ENCODE assay signal across 9 cellular contexts in the genomic region with DNA sequence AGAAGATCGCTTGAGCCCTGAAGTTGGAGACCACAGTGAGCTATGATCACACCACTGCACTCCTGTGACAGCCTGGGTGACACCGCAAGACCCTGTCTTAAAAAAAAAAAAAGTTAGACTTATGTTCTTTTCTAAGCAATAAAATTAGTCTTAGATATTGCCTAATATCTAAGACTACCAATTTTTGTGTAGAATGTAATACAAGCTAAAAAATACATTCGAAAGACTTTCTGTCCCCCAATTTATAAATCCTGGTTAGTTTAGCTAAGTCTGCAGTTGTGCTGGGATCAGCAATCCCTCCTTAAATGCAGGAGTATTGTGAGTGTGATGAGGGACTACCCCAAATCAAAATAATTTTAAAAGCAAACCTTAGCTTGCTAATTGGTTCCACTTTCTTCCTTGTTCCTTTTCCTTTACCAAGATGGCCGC. TPM values are rescaled to one million over a fixed set of nuclear protein-coding genes. Genes with fewer than 3 reads are reported as not detected.
DNase-seq lines count a peak whose midpoint lies in the region; ATAC-seq, FAIRE-seq and TF ChIP-seq lines count a peak whose summit lies in the region.
"Had no signal": no experiment of that assay in that cellular context is flagged by ENCODE, and none has a peak within 500 bp of the region (broad histone marks: within the 10 kb centered on the region; RNA-seq: fewer than 3 reads in every experiment).

No MANE protein-coding gene starts in this region.

- DNase-seq in AG04450 (ENCODE audit: low read depth, low spot score) (no peak), choroid plexus epithelial cell (ENCODE audit: low read depth) (no peak), NCI-H1105 treated with DMSO at 0.1 percent for 48 hours (lab: John Stamatoyannopoulos, UW) (no peak), HTR-8/SVneo (ENCODE audit: insufficient read length, low spot score) (no peak)
- no peak for DNase-seq in naive thymus-derived CD8-positive, alpha-beta T cell

- peaks cover 0 to 4% (median 0%) of the 10 kb centered on the region in 9 donors for H3K9me3 Mint-ChIP-seq in naive thymus-derived CD8-positive, alpha-beta T cell

- CTCF ChIA-PET in AG04450 (lab: Charles Lee) = interaction anchor here (0.6 to 3.3 kb wide), 7 partner anchors 118 to 507 kb away, joined by 3 to 20 read pairs (median 5); partner anchors contain the start of gene BOLA3

- no peak for TF ChIP-seq CTCF in AG04450 (IDR thresholded peaks at IDR 0.05; ENCODE audit: low read depth, low read length)
- no peak for TF ChIP-seq CTCF in choroid plexus epithelial cell (conservative IDR thresholded peaks at IDR 0.05; ENCODE audit: low read depth, low read length)

- H3K27ac Mint-ChIP-seq in naive thymus-derived CD8-positive, alpha-beta T cell = peak overlapping the region; percentile 93 to 99 (median 97)

- peak overlapping the region; percentile 90 to 99 (median 96) for H3K4me3 Mint-ChIP-seq in naive thymus-derived CD8-positive, alpha-beta T cell

- FAIRE-seq in HTR-8/SVneo (lab: Jason Lieb, UNC) = no peak

- H3K4me3 ChIP-seq in AG04450 (ENCODE audit: low read depth, low read length) (peak overlapping the region; percentile 77), choroid plexus epithelial cell (ENCODE audit: low read depth, low read length) (peak overlapping the region; percentile 94)

- H3K9me3 ChIP-seq in AG04450 (ENCODE audit: control insufficient read depth, insufficient read depth, low read length) (no peaks in the 10 kb centered on the region), KOPT-K1 (ENCODE audit: insufficient read depth, low read length, poor library complexity, severe bottlenecking) (no peaks in the 10 kb centered on the region)

- H3K36me3 ChIP-seq in KOPT-K1 (ENCODE audit: insufficient read depth, low read length) = peaks cover 26% of the 10 kb centered on the region

- H3K36me3 Mint-ChIP-seq in naive thymus-derived CD8-positive, alpha-beta T cell = peaks cover 5 to 25% (median 15%) of the 10 kb centered on the region in 3 donors

- ATAC-seq in naive thymus-derived CD8-positive, alpha-beta T cell = no peak
- ATAC-seq in GM21367 (IDR thresholded peaks at IDR 0.05; ENCODE audit: unreplicated experiment) (no peak), GM19452 (IDR thresholded peaks at IDR 0.05; ENCODE audit: unreplicated experiment) (no peak)

- no peaks in the 10 kb centered on the region for H3K27me3 Mint-ChIP-seq in naive thymus-derived CD8-positive, alpha-beta T cell

- POLR2A ChIA-PET in AG04450 (lab: Yijun Ruan, JAX) = interaction anchor here (0.5 to 1.2 kb wide), 9 partner anchors 42 to 564 kb away, joined by 3 to 10 read pairs (median 4); partner anchors contain the start of gene ACTG2
- POLR2A ChIA-PET in naive thymus-derived CD8-positive, alpha-beta T cell (lab: Charles Lee) = interaction anchor here (0.7 to 1.4 kb wide), 12 partner anchors 49 to 701 kb away, joined by 3 to 10 read pairs (median 4); partner anchors contain the start of genes AUP1, DGUOK, DUSP11 and HTRA2

- H3K27ac ChIP-seq in AG04450 (ENCODE audit: low read depth, low read length) (no peak overlapping the region), KOPT-K1 (ENCODE audit: low read depth, low read length, poor library complexity, severe bottlenecking) (peak overlapping the region; percentile 70)

- no peaks in the 10 kb centered on the region for H3K27me3 ChIP-seq in AG04450 (ENCODE audit: control insufficient read depth, insufficient read depth, low read length)

- H3K4me1 Mint-ChIP-seq in naive thymus-derived CD8-positive, alpha-beta T cell = peaks cover 37 to 57% (median 52%) of the 10 kb centered on the region in 4 donors

RNA-seq across cellular contexts. Expression of gene STAMBP, which starts 0.4 kb away (rescaled TPM):
- polyA plus RNA-seq in AG04450 (2011; rRNA removed) = 48.3 and 54.5 TPM in 2 replicates
- 32.8 and 38.2 TPM in 2 replicates for polyA minus RNA-seq in AG04450 (2011; rRNA and poly(A)+ RNA removed)
- 10 to 100 TPM; 28.3 to 32.3 TPM for total RNA-seq in naive thymus-derived CD8-positive, alpha-beta T cell
- polyA plus RNA-seq in naive thymus-derived CD8-positive, alpha-beta T cell = 10 to 100 TPM; 32.3 to 44.3 (median 35.0) TPM

RNA-seq across cellular contexts. Expression of gene C2orf78, which starts 44.4 kb away (rescaled TPM):
- not detected in 2 replicates for polyA plus RNA-seq in AG04450 (2011; rRNA removed)
- not detected in 2 replicates for polyA minus RNA-seq in AG04450 (2011; rRNA and poly(A)+ RNA removed)
- total RNA-seq in naive thymus-derived CD8-positive, alpha-beta T cell = not detected
- polyA plus RNA-seq in naive thymus-derived CD8-positive, alpha-beta T cell = not detected
- total RNA-seq: M059J had no signal

RNA-seq across cellular contexts. Expression of gene DUSP11, which starts 48.5 kb away (rescaled TPM):
- 33.2 and 45.2 TPM in 2 replicates for polyA plus RNA-seq in AG04450 (2011; rRNA removed)
- polyA minus RNA-seq in AG04450 (2011; rRNA and poly(A)+ RNA removed) = 11.5 and 13.2 TPM in 2 replicates
- total RNA-seq in naive thymus-derived CD8-positive, alpha-beta T cell = 10 to 100 TPM; 48.1 to 48.4 TPM
- 10 to 100 TPM; 40.2 to 49.6 (median 49.0) TPM for polyA plus RNA-seq in naive thymus-derived CD8-positive, alpha-beta T cell
